ENCODE assay signal across 23 cellular contexts in genomic region chr20:57059055-57059617, GRCh38.
DNase-seq lines count a peak whose midpoint lies in the region; ATAC-seq, FAIRE-seq and TF ChIP-seq lines count a peak whose summit lies in the region.
"Had no signal": no experiment of that assay in that cellular context is flagged by ENCODE, and none has a peak within 500 bp of the region (broad histone marks: within the 10 kb centered on the region; RNA-seq: fewer than 3 reads in every experiment).

No MANE protein-coding gene starts in this region.

- no peak overlapping the region for H3K27ac Mint-ChIP-seq in natural killer cell treated with Interleukin-12 subunit alpha and Interleukin-12 subunit beta and Interleukin-15 and Interleukin-18, amount 100 ng/mL, for 72 hours
- H3K27ac Mint-ChIP-seq in natural killer cell (no peak overlapping the region), T-helper 17 cell (peak overlapping the region; percentile 78), GM23338 (no peak overlapping the region)
- H3K27ac Mint-ChIP-seq: CD14-positive monocyte had no signal

- H3F3A ChIP-seq in GM23338 (replicated peaks; ENCODE audit: low read depth) = no peaks in the 10 kb centered on the region

- peak; percentile 92 for FAIRE-seq in urothelium cell line (lab: Jason Lieb, UNC)
- FAIRE-seq: GM12892, H54, RCC 7860 had no signal

- H3K4me3 ChIP-seq in dorsolateral prefrontal cortex = no peak overlapping the region
- H3K4me3 ChIP-seq in GM23338 = no peak overlapping the region
- H3K4me3 ChIP-seq: SJCRH30 had no signal

- H3K4me2 ChIP-seq in GM23338 = no peak overlapping the region

- H3K4me3 Mint-ChIP-seq in natural killer cell treated with Interleukin-12 subunit alpha and Interleukin-12 subunit beta and Interleukin-15 and Interleukin-18, amount 100 ng/mL, for 72 hours = peak overlapping the region; percentile 49
- no peak overlapping the region for H3K4me3 Mint-ChIP-seq in natural killer cell
- H3K4me3 Mint-ChIP-seq in T-helper 17 cell = peak overlapping the region; percentile 62
- no peak overlapping the region for H3K4me3 Mint-ChIP-seq in GM23338
- H3K4me3 Mint-ChIP-seq: CD14-positive monocyte had no signal

- no peaks in the 10 kb centered on the region for H3K36me3 Mint-ChIP-seq in natural killer cell treated with Interleukin-12 subunit alpha and Interleukin-12 subunit beta and Interleukin-15 and Interleukin-18, amount 100 ng/mL, for 72 hours
- H3K36me3 Mint-ChIP-seq in natural killer cell = no peaks in the 10 kb centered on the region
- peaks cover 4% of the 10 kb centered on the region for H3K36me3 Mint-ChIP-seq in T-helper 17 cell (ENCODE audit: low read depth)
- H3K36me3 Mint-ChIP-seq in GM23338 (ENCODE audit: low read depth) = no peaks in the 10 kb centered on the region
- H3K36me3 Mint-ChIP-seq: CD14-positive monocyte had no signal

- H4K20me1 ChIP-seq in GM23338 (replicated peaks; ENCODE audit: insufficient read depth) = no peaks in the 10 kb centered on the region

- TF ChIP-seq CTCF in natural killer cell (IDR thresholded peaks at IDR 0.05) (no peak), dorsolateral prefrontal cortex (IDR thresholded peaks at IDR 0.05 in 54 of 56, conservative IDR thresholded peaks at IDR 0.05 in 2 of 56; ENCODE audit: low read depth in 1 of 56, partially characterized antibody in 56 of 56) (no peak), GM23338 (conservative IDR thresholded peaks at IDR 0.05; ENCODE audit: low read depth in 2 of 2) (no peak)

- H3K4me1 ChIP-seq in GM23338 (ENCODE audit: insufficient read depth) = no peaks in the 10 kb centered on the region; the same call in 1 of the 2 replicates
- H3K4me1 ChIP-seq: SJCRH30 had no signal

- H3K9me2 ChIP-seq in GM23338 (ENCODE audit: insufficient read depth) = no peaks in the 10 kb centered on the region

- DNase-seq in natural killer cell treated with Interleukin-12 subunit alpha and Interleukin-12 subunit beta and Interleukin-15 and Interleukin-18, amount 100 ng/mL, for 72 hours (ENCODE audit: low spot score) = no peak
- no peak for DNase-seq in natural killer cell
- peak; percentile 22 for DNase-seq in MV-4-11 (lab: John Stamatoyannopoulos, UW)
- no peak for DNase-seq in T-helper 17 cell
- no peak for DNase-seq in urothelium cell line (ENCODE audit: low spot score)
- DNase-seq in NCI-H226 = no peak
- DNase-seq in dorsolateral prefrontal cortex = no peak
- DNase-seq in GM23338 (ENCODE audit: low spot score) = no peak
- DNase-seq: DMS153, DND-41, Karpas-422, NCI-H1105 treated with DMSO at 0.1 percent for 48 hours, NCI-H146, NCI-H2029, NCI-H526 treated with DMSO at 0.1 percent for 48 hours, SJCRH30 had no signal

- no peak overlapping the region for H2AFZ ChIP-seq in GM23338

- no peaks in the 10 kb centered on the region for H3K36me3 ChIP-seq in GM23338 (ENCODE audit: insufficient read depth)
- H3K36me3 ChIP-seq: SJCRH30 had no signal

- H3K9me3 Mint-ChIP-seq in natural killer cell treated with Interleukin-12 subunit alpha and Interleukin-12 subunit beta and Interleukin-15 and Interleukin-18, amount 100 ng/mL, for 72 hours = no peaks in the 10 kb centered on the region
- H3K9me3 Mint-ChIP-seq in natural killer cell = no peaks in the 10 kb centered on the region
- no peaks in the 10 kb centered on the region for H3K9me3 Mint-ChIP-seq in GM23338
- H3K9me3 Mint-ChIP-seq: CD14-positive monocyte had no signal

- ATAC-seq in natural killer cell treated with Interleukin-12 subunit alpha and Interleukin-12 subunit beta and Interleukin-15 and Interleukin-18, amount 100 ng/mL, for 72 hours = peak in 1 of 2 donors; percentile 61
- ATAC-seq in natural killer cell (no peak), T-helper 17 cell (no peak), GM23338 (no peak)
- ATAC-seq: Right ventricle myocardium inferior, SK-N-SH treated with all-trans-retinoic acid at 6 μM for 48 hours had no signal

- H3K27me3 ChIP-seq in dorsolateral prefrontal cortex = peaks cover 0 to 41% (median 11%) of the 10 kb centered on the region in 45 donors
- H3K27me3 ChIP-seq in GM23338 (ENCODE audit: insufficient read depth) = no peaks in the 10 kb centered on the region

- no peak overlapping the region for H3K27ac ChIP-seq in dorsolateral prefrontal cortex
- H3K27ac ChIP-seq in GM23338 (ENCODE audit: low read depth) = no peak overlapping the region
- H3K27ac ChIP-seq: HL-60, SJCRH30 had no signal

- peaks cover 4 to 5% of the 10 kb centered on the region in 2 donors for H3K4me1 Mint-ChIP-seq in natural killer cell treated with Interleukin-12 subunit alpha and Interleukin-12 subunit beta and Interleukin-15 and Interleukin-18, amount 100 ng/mL, for 72 hours (ENCODE audit: low read depth in 2 of 2)
- H3K4me1 Mint-ChIP-seq in natural killer cell = no peaks in the 10 kb centered on the region
- H3K4me1 Mint-ChIP-seq in T-helper 17 cell = peaks cover 7% of the 10 kb centered on the region
- no peaks in the 10 kb centered on the region; the same call in 2 of the 3 replicates for H3K4me1 Mint-ChIP-seq in GM23338
- H3K4me1 Mint-ChIP-seq: CD14-positive monocyte had no signal

- intact Hi-C loops in natural killer cell (cut with micrococcal nuclease) (no loop called here), dorsolateral prefrontal cortex (cut with DNase I) (no loop called here)

- peaks cover 12 to 23% of the 10 kb centered on the region in 2 donors for H3K27me3 Mint-ChIP-seq in natural killer cell treated with Interleukin-12 subunit alpha and Interleukin-12 subunit beta and Interleukin-15 and Interleukin-18, amount 100 ng/mL, for 72 hours
- peaks cover 13 to 17% of the 10 kb centered on the region in 2 donors for H3K27me3 Mint-ChIP-seq in natural killer cell (ENCODE audit: low read depth in 2 of 2)
- H3K27me3 Mint-ChIP-seq in T-helper 17 cell = peaks cover 39% of the 10 kb centered on the region
- no peaks in the 10 kb centered on the region for H3K27me3 Mint-ChIP-seq in GM23338 (ENCODE audit: insufficient read depth, low read depth, poor library complexity)

- H3K9me3 ChIP-seq in T-helper 17 cell (ENCODE audit: control insufficient read depth, low read length, poor library complexity, severe bottlenecking) = no peaks in the 10 kb centered on the region
- H3K9me3 ChIP-seq: SJCRH30 had no signal

- no peaks in the 10 kb centered on the region for H3K79me2 ChIP-seq in GM23338 (replicated peaks; ENCODE audit: insufficient read depth)

TF ChIP-seq in GM23338, 12 proteins besides CTCF, POLR2A, EP300 and RAD21:
- TF ChIP-seq REST (IDR thresholded peaks at IDR 0.05; ENCODE audit: unreplicated experiment) (no peak), ETS1 (IDR thresholded peaks at IDR 0.05) (no peak), STAT1 (IDR thresholded peaks at IDR 0.05; ENCODE audit: unreplicated experiment) (no peak)

Comparison
In these comparisons a context has a peak if more than half of its experiments do, and no peak if none do; other contexts are left out.
1. H3K4me3 Mint-ChIP-seq: peak in natural killer cell treated with Interleukin-12 subunit alpha and Interleukin-12 subunit beta and Interleukin-15 and Interleukin-18, amount 100 ng/mL, for 72 hours (single experiment) and T-helper 17 cell (single experiment); none in natural killer cell (single experiment) and GM23338 (single experiment).